ENCODE assay signal across 2 cellular contexts in the genomic region with DNA sequence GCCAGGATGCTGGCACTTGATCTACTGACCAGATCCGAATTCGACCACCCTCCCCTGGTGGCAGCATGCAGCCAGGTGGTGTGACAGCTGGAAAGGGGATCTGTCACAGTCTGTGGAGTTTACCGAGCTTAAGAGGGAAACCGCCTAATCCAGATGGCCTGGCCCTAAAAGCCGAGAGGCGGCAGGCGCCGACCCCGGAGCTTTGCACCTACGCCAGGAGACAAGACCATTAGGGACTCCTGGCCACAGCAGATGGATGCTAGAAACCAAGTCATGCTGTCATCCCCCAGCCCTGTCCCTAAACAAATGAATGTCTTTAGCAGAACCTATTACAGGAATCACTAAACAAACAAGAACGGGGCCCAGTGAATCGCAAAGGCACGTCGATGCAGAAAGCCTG.
TF ChIP-seq lines count a peak whose summit lies in the region.

No MANE protein-coding gene starts in this region.

TF ChIP-seq in A549, 52 proteins besides CTCF, POLR2A, EP300 and RAD21 (continued from another document):
- TF ChIP-seq CHD4 (IDR thresholded peaks at IDR 0.05; ENCODE audit: borderline replicate concordance) (no peak), SMC3 (IDR thresholded peaks at IDR 0.05) (no peak), NPAS2 (CRISPR knock-in tag; IDR thresholded peaks at IDR 0.05; ENCODE audit: borderline replicate concordance) (no peak), GATA3 (IDR thresholded peaks at IDR 0.05; ENCODE audit: borderline replicate concordance) (no peak), RARB (CRISPR knock-in tag; IDR thresholded peaks at IDR 0.05) (no peak), KDM5A (IDR thresholded peaks at IDR 0.05) (no peak), KDM1A (IDR thresholded peaks at IDR 0.05; ENCODE audit: low read depth) (no peak), ZNF302 (CRISPR knock-in tag; IDR thresholded peaks at IDR 0.05) (no peak), NFE2L2 (conservative IDR thresholded peaks at IDR 0.05; ENCODE audit: low read length) (no peak), ESRRA (IDR thresholded peaks at IDR 0.05; ENCODE audit: borderline replicate concordance, low read length) (no peak), ZFP36 (IDR thresholded peaks at IDR 0.05; ENCODE audit: borderline replicate concordance, partially characterized antibody) (no peak), ZSCAN20 (CRISPR knock-in tag; IDR thresholded peaks at IDR 0.05) (no peak), POLR2AphosphoS2 (conservative IDR thresholded peaks at IDR 0.05; ENCODE audit: low read length) (no peak), ZC3H11A (IDR thresholded peaks at IDR 0.05) (no peak)
- TF ChIP-seq, protein P1, sequence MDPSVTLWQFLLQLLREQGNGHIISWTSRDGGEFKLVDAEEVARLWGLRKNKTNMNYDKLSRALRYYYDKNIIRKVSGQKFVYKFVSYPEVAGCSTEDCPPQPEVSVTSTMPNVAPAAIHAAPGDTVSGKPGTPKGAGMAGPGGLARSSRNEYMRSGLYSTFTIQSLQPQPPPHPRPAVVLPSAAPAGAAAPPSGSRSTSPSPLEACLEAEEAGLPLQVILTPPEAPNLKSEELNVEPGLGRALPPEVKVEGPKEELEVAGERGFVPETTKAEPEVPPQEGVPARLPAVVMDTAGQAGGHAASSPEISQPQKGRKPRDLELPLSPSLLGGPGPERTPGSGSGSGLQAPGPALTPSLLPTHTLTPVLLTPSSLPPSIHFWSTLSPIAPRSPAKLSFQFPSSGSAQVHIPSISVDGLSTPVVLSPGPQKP (IDR thresholded peaks at IDR 0.05; ENCODE audit: low read depth, low read length): no peak
- TF ChIP-seq, protein P2, sequence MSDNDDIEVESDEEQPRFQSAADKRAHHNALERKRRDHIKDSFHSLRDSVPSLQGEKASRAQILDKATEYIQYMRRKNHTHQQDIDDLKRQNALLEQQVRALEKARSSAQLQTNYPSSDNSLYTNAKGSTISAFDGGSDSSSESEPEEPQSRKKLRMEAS (IDR thresholded peaks at IDR 0.05): no peak
- TF ChIP-seq, protein P3, sequence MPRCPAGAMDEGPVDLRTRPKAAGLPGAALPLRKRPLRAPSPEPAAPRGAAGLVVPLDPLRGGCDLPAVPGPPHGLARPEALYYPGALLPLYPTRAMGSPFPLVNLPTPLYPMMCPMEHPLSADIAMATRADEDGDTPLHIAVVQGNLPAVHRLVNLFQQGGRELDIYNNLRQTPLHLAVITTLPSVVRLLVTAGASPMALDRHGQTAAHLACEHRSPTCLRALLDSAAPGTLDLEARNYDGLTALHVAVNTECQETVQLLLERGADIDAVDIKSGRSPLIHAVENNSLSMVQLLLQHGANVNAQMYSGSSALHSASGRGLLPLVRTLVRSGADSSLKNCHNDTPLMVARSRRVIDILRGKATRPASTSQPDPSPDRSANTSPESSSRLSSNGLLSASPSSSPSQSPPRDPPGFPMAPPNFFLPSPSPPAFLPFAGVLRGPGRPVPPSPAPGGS (IDR thresholded peaks at IDR 0.05): no peak
TF ChIP-seq in A549: peak in this region for 0.

TF ChIP-seq in HCT116, 20 proteins besides CTCF, POLR2A, EP300 and RAD21 (continued from another document):
- TF ChIP-seq EZH2 (IDR thresholded peaks at IDR 0.05) (no peak), FOSL1 (IDR thresholded peaks at IDR 0.05; ENCODE audit: low read depth) (no peak), EZH2phosphoT487 (IDR thresholded peaks at IDR 0.05; ENCODE audit: borderline replicate concordance) (no peak), JUND (IDR thresholded peaks at IDR 0.05) (no peak), ZNF274 (IDR thresholded peaks at IDR 0.05; ENCODE audit: low read depth, low read length) (no peak), CEBPB (IDR thresholded peaks at IDR 0.05; ENCODE audit: low read depth) (no peak), EGR1 (IDR thresholded peaks at IDR 0.05; ENCODE audit: low read depth) (no peak), SP1 (IDR thresholded peaks at IDR 0.05; ENCODE audit: low read depth) (no peak), YY1 (IDR thresholded peaks at IDR 0.05; ENCODE audit: extremely low read depth, insufficient replicate concordance, low read depth, low read length) (no peak), CBX3 (IDR thresholded peaks at IDR 0.05; ENCODE audit: low read depth) (no peak), ZFX (IDR thresholded peaks at IDR 0.05) (no peak), TCF7L2 (IDR thresholded peaks at IDR 0.05; ENCODE audit: borderline replicate concordance, extremely low read depth, insufficient read depth, insufficient read length) (no peak), POLR2AphosphoS5 (IDR thresholded peaks at IDR 0.05; ENCODE audit: low read depth, low read length) (no peak)
- TF ChIP-seq, protein P2 (IDR thresholded peaks at IDR 0.05): no peak
- TF ChIP-seq, protein P4, sequence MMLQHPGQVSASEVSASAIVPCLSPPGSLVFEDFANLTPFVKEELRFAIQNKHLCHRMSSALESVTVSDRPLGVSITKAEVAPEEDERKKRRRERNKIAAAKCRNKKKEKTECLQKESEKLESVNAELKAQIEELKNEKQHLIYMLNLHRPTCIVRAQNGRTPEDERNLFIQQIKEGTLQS (IDR thresholded peaks at IDR 0.05): no peak
- TF ChIP-seq, protein P5, sequence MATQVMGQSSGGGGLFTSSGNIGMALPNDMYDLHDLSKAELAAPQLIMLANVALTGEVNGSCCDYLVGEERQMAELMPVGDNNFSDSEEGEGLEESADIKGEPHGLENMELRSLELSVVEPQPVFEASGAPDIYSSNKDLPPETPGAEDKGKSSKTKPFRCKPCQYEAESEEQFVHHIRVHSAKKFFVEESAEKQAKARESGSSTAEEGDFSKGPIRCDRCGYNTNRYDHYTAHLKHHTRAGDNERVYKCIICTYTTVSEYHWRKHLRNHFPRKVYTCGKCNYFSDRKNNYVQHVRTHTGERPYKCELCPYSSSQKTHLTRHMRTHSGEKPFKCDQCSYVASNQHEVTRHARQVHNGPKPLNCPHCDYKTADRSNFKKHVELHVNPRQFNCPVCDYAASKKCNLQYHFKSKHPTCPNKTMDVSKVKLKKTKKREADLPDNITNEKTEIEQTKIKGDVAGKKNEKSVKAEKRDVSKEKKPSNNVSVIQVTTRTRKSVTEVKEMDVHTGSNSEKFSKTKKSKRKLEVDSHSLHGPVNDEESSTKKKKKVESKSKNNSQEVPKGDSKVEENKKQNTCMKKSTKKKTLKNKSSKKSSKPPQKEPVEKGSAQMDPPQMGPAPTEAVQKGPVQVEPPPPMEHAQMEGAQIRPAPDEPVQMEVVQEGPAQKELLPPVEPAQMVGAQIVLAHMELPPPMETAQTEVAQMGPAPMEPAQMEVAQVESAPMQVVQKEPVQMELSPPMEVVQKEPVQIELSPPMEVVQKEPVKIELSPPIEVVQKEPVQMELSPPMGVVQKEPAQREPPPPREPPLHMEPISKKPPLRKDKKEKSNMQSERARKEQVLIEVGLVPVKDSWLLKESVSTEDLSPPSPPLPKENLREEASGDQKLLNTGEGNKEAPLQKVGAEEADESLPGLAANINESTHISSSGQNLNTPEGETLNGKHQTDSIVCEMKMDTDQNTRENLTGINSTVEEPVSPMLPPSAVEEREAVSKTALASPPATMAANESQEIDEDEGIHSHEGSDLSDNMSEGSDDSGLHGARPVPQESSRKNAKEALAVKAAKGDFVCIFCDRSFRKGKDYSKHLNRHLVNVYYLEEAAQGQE (IDR thresholded peaks at IDR 0.05; ENCODE audit: low read depth): no peak
- TF ChIP-seq, protein P6, sequence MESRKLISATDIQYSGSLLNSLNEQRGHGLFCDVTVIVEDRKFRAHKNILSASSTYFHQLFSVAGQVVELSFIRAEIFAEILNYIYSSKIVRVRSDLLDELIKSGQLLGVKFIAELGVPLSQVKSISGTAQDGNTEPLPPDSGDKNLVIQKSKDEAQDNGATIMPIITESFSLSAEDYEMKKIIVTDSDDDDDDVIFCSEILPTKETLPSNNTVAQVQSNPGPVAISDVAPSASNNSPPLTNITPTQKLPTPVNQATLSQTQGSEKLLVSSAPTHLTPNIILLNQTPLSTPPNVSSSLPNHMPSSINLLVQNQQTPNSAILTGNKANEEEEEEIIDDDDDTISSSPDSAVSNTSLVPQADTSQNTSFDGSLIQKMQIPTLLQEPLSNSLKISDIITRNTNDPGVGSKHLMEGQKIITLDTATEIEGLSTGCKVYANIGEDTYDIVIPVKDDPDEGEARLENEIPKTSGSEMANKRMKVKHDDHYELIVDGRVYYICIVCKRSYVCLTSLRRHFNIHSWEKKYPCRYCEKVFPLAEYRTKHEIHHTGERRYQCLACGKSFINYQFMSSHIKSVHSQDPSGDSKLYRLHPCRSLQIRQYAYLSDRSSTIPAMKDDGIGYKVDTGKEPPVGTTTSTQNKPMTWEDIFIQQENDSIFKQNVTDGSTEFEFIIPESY (IDR thresholded peaks at IDR 0.05; ENCODE audit: extremely low read depth, insufficient replicate concordance, low read length): no peak
TF ChIP-seq in HCT116: peak in this region for 0.
